In genomic region chr2:73896362-73897239, GRCh38 we compare ENCODE assay signal across 9 cellular contexts. TPM values are rescaled to one million over a fixed set of nuclear protein-coding genes. Genes with fewer than 3 reads are reported as not detected.
DNase-seq lines count a peak whose midpoint lies in the region; ATAC-seq and TF ChIP-seq lines count a peak whose summit lies in the region.
"Had no signal": no experiment of that assay in that cellular context is flagged by ENCODE, and none has a peak within 500 bp of the region (broad histone marks: within the 10 kb centered on the region; RNA-seq: fewer than 3 reads in every experiment).

No MANE protein-coding gene starts in this region.

- no peak overlapping the region for H3K4me3 Mint-ChIP-seq in activated B cell treated with CpG ODN at 0.5 μM for 24 hours

- peak; percentile 96 for DNase-seq in AG10803 (ENCODE audit: low read depth)
- no peak for DNase-seq in activated B cell treated with CpG ODN at 0.5 μM for 24 hours
- DNase-seq in glomerular visceral epithelial cell (ENCODE audit: extremely low spot score): peak; percentile 73
- no peak for DNase-seq in cerebellar nuclear complex (lab: John Stamatoyannopoulos, UW)
- no peak for DNase-seq in WERI-Rb-1

- H3K27ac Mint-ChIP-seq in activated B cell treated with CpG ODN at 0.5 μM for 24 hours: no peak overlapping the region

- 31% methylated on average over 15 of the region's 15 CpGs for WGBS in urinary bladder

- no peaks in the 10 kb centered on the region for H3K27me3 ChIP-seq in WERI-Rb-1 (ENCODE audit: insufficient read depth, low read depth, severe bottlenecking)
- H3K27me3 ChIP-seq: cardiac muscle cell had no signal

- no peaks in the 10 kb centered on the region for H3K36me3 Mint-ChIP-seq in activated B cell treated with CpG ODN at 0.5 μM for 24 hours (ENCODE audit: low read depth)

- peak overlapping the region; percentile 33 for H3K27ac ChIP-seq in urinary bladder (ENCODE audit: low read depth)
- H3K27ac ChIP-seq in WERI-Rb-1: no peak overlapping the region
- H3K27ac ChIP-seq: cardiac muscle cell had no signal

- TF ChIP-seq CTCF in AG10803 (conservative IDR thresholded peaks at IDR 0.05; ENCODE audit: low read length): peak; percentile 2; the same call in 1 of the 2 replicates
- no peak for TF ChIP-seq CTCF in activated B cell treated with CpG ODN at 0.5 μM for 24 hours (IDR thresholded peaks at IDR 0.05)
- no peak for TF ChIP-seq CTCF in WERI-Rb-1 (IDR thresholded peaks at IDR 0.05; ENCODE audit: low read depth, low read length)

- no peaks in the 10 kb centered on the region for H3K9me3 ChIP-seq in WERI-Rb-1 (ENCODE audit: severe bottlenecking)

- CTCF ChIA-PET in activated B cell treated with CpG ODN at 0.5 μM for 24 hours (lab: Charles Lee): no interaction called here

- POLR2A ChIA-PET in activated B cell treated with CpG ODN at 0.5 μM for 24 hours (lab: Charles Lee): interaction anchor here (0.6 kb wide), 1 partner anchor 289 kb away, joined by 5 read pairs; no protein-coding TSS in a partner anchor

- peaks cover 4% of the 10 kb centered on the region for H3K27me3 Mint-ChIP-seq in activated B cell treated with CpG ODN at 0.5 μM for 24 hours

- 0 out of 2 replicates have a peak overlapping the region, but pooled peaks have one; percentile 9 for H3K4me3 ChIP-seq in AG10803 (ENCODE audit: low read length)
- H3K4me3 ChIP-seq in urinary bladder (ENCODE audit: low read depth, low read length): no peak overlapping the region
- H3K4me3 ChIP-seq in WERI-Rb-1 (ENCODE audit: low read depth, low read length): no peak overlapping the region
- H3K4me3 ChIP-seq: cardiac muscle cell had no signal

- no peaks in the 10 kb centered on the region for H3K9me3 Mint-ChIP-seq in activated B cell treated with CpG ODN at 0.5 μM for 24 hours

- H3K4me1 Mint-ChIP-seq in activated B cell treated with CpG ODN at 0.5 μM for 24 hours: peaks cover 6% of the 10 kb centered on the region

- H3K36me3 ChIP-seq in urinary bladder (ENCODE audit: insufficient read depth) (no peaks in the 10 kb centered on the region), WERI-Rb-1 (no peaks in the 10 kb centered on the region)
- H3K36me3 ChIP-seq: cardiac muscle cell had no signal

- peak; percentile 58 for ATAC-seq in GM21576 (IDR thresholded peaks at IDR 0.05; ENCODE audit: unreplicated experiment)
- peak; percentile 72 for ATAC-seq in activated B cell treated with CpG ODN at 0.5 μM for 24 hours (ENCODE audit: low read depth)
- ATAC-seq in HG02885 (IDR thresholded peaks at IDR 0.05; ENCODE audit: poor library complexity, unreplicated experiment): no peak

- intact Hi-C loops in activated B cell treated with CpG ODN at 0.5 μM for 24 hours (cut with micrococcal nuclease): no loop called here

- H3K4me1 ChIP-seq in urinary bladder (ENCODE audit: insufficient read depth): no peaks in the 10 kb centered on the region

RNA-seq across cellular contexts. Expression of gene ACTG2, which starts 3.8 kb away (rescaled TPM):
- total RNA-seq in activated B cell treated with CpG ODN at 0.5 μM for 24 hours (not detected in 2 replicates), urinary bladder (637 TPM)
- polyA plus RNA-seq in urinary bladder: 7,901 TPM

RNA-seq across cellular contexts. Expression of gene DGUOK, which starts 30.1 kb away (rescaled TPM):
- total RNA-seq in activated B cell treated with CpG ODN at 0.5 μM for 24 hours (70.1 and 77.4 TPM in 2 replicates), urinary bladder (34.2 TPM)
- polyA plus RNA-seq in urinary bladder: 82.5 TPM

Comparison
In these comparisons a context has a peak if more than half of its experiments do, and no peak if none do; other contexts are left out.
1. DNase-seq: peak in AG10803 (single experiment) and glomerular visceral epithelial cell (single experiment); none in activated B cell treated with CpG ODN at 0.5 μM for 24 hours (single experiment), cerebellar nuclear complex (0 of 2) and WERI-Rb-1 (single experiment).
2. RNA of gene ACTG2, which starts 3.8 kb away (total RNA-seq): 637 TPM in urinary bladder (single experiment); not detected in activated B cell treated with CpG ODN at 0.5 μM for 24 hours; every median in the first group is over 100 times any median in the second.